8 cellular contexts compared by ENCODE assay signal in genomic region chr17:7177954-7178477, GRCh38.
DNase-seq lines count a peak whose midpoint lies in the region; ATAC-seq and TF ChIP-seq lines count a peak whose summit lies in the region.

No MANE protein-coding gene starts in this region.

- DNase-seq in EL (peak; percentile 56), NCI-H2196 treated with DMSO at 0.1 percent for 48 hours (lab: John Stamatoyannopoulos, UW; ENCODE audit: unreplicated experiment) (peak; percentile 15), coronary artery (ENCODE audit: low spot score) (no peak), nephron progenitor cell (peak; percentile 38), foreskin melanocyte (no peak), cerebellar nuclear complex (lab: John Stamatoyannopoulos, UW) (no peak)

- H3K27ac Mint-ChIP-seq in nephron progenitor cell: peak overlapping the region; percentile 89

- peaks cover 4% of the 10 kb centered on the region for H3K36me3 Mint-ChIP-seq in nephron progenitor cell (ENCODE audit: low read depth)

- ATAC-seq in HG02678 (IDR thresholded peaks at IDR 0.05; ENCODE audit: unreplicated experiment) (no peak), HG02623 (IDR thresholded peaks at IDR 0.05; ENCODE audit: unreplicated experiment) (no peak)

- peaks cover 14% of the 10 kb centered on the region for H3K4me1 Mint-ChIP-seq in nephron progenitor cell

- peak overlapping the region; percentile 60 for H3K4me3 ChIP-seq in coronary artery

- H3K27ac ChIP-seq in coronary artery: no peak overlapping the region

- no peak for TF ChIP-seq CTCF in coronary artery (IDR thresholded peaks at IDR 0.05)
- no peak for TF ChIP-seq CTCF in nephron progenitor cell (IDR thresholded peaks at IDR 0.05)

- no peaks in the 10 kb centered on the region for H3K27me3 Mint-ChIP-seq in nephron progenitor cell (ENCODE audit: low read depth, poor library complexity)

- H3K4me3 Mint-ChIP-seq in nephron progenitor cell: no peak overlapping the region

- no peaks in the 10 kb centered on the region for H3K9me3 Mint-ChIP-seq in nephron progenitor cell

Comparison
In these comparisons a context has a peak if more than half of its experiments do, and no peak if none do; other contexts are left out.
1. DNase-seq: peak in EL (single experiment), NCI-H2196 treated with DMSO at 0.1 percent for 48 hours (single experiment) and nephron progenitor cell (single experiment); none in coronary artery (single experiment), foreskin melanocyte (single experiment) and cerebellar nuclear complex (0 of 2).